Comparison of ENCODE assay signal across 1 cellular context in the genomic region with DNA sequence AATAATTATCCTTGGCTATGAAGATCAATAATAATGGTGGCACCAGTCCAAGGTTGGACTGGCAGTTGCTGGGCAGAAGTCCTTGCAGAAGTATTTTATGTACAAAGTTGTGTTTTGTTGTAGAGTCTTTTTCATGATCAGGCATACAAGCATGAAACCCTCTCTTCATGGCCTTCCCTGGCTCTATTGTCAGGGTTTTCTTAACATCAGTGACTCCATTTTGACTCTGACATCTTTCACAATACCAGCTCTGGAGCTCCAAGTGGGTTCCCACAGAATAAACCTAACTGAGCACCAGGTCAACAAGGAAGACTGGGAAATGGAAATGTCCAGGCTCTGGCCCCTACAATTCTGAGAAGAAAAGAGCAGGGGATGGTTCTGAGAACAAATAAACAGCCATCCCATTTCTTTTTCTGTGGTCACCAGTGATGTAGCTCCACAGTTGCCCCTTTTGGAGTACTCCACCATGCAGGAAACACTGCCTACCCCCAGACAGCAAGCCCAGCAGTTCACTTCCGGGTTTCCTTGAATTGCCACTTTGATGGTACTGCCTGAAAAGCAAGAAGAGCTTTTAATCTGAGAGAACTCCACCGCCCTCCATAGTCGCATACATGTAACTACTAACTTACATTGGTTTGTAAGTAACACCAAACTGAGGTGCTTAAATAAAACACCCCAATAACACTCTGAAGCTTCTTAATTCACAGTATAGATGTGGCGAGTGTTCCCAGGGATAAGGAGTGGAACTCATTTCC.
TF ChIP-seq lines count a peak whose summit lies in the region.

No MANE protein-coding gene starts in this region.

TF ChIP-seq in K562, 482 proteins besides CTCF, POLR2A, EP300 and RAD21 (continues in another document):
- TF ChIP-seq LEF1 (IDR thresholded peaks at IDR 0.05) (no peak), HDAC6 (IDR thresholded peaks at IDR 0.05; ENCODE audit: low read depth, low read length) (no peak), ZBED1 (IDR thresholded peaks at IDR 0.05) (no peak), NR4A1 (CRISPR knock-in tag; IDR thresholded peaks at IDR 0.05) (no peak), NR4A1 (tag; IDR thresholded peaks at IDR 0.05) (peak; percentile 82; the same call in 1 of the 2 replicates), RUNX1 (IDR thresholded peaks at IDR 0.05; ENCODE audit: low read depth) (no peak), PTTG1 (tag; IDR thresholded peaks at IDR 0.05; ENCODE audit: low read depth) (peak; percentile 76), MYNN (IDR thresholded peaks at IDR 0.05) (no peak), MYNN (CRISPR knock-in tag; IDR thresholded peaks at IDR 0.05) (no peak), ARNT (IDR thresholded peaks at IDR 0.05) (no peak), ZNF384 (IDR thresholded peaks at IDR 0.05; ENCODE audit: low read depth, low read length) (no peak), ZNF584 (CRISPR knock-in tag; IDR thresholded peaks at IDR 0.05; ENCODE audit: low read depth) (no peak), DDX20 (tag; IDR thresholded peaks at IDR 0.05; ENCODE audit: low read depth) (0 out of 2 replicates have a peak, but pooled peaks have one; percentile 56), U2AF1 (optimal IDR thresholded peaks at IDR 0.05; ENCODE audit: low read depth, low read length) (no peak), SNIP1 (IDR thresholded peaks at IDR 0.05; ENCODE audit: low read depth) (no peak), ZNF785 (CRISPR knock-in tag; IDR thresholded peaks at IDR 0.05) (no peak), PYGO2 (tag; IDR thresholded peaks at IDR 0.05) (0 out of 2 replicates have a peak, but pooled peaks have one; percentile 41), ZNF707 (CRISPR knock-in tag; conservative IDR thresholded peaks at IDR 0.05) (no peak), GATAD2A (IDR thresholded peaks at IDR 0.05) (no peak), HMG20A (CRISPR knock-in tag; conservative IDR thresholded peaks at IDR 0.05) (no peak), ZNF184 (CRISPR knock-in tag; IDR thresholded peaks at IDR 0.05) (no peak), POLR2H (tag; IDR thresholded peaks at IDR 0.05; ENCODE audit: low read depth) (no peak), ZNF311 (CRISPR knock-in tag; IDR thresholded peaks at IDR 0.05) (0 out of 2 replicates have a peak, but pooled peaks have one; percentile 31), POLR3G (IDR thresholded peaks at IDR 0.05; ENCODE audit: extremely low read depth, insufficient read length, insufficient replicate concordance) (no peak), CXXC5 (CRISPR knock-in tag; IDR thresholded peaks at IDR 0.05) (0 out of 2 replicates have a peak, but pooled peaks have one; percentile 23), GTF2A2 (tag; IDR thresholded peaks at IDR 0.05) (peak; percentile 66), FIP1L1 (IDR thresholded peaks at IDR 0.05; ENCODE audit: low read depth, low read length, poor library complexity, severe bottlenecking) (no peak), SOX6 (IDR thresholded peaks at IDR 0.05) (no peak), ZNF76 (CRISPR knock-in tag; IDR thresholded peaks at IDR 0.05; ENCODE audit: borderline replicate concordance) (no peak), ZNF589 (CRISPR knock-in tag; IDR thresholded peaks at IDR 0.05; ENCODE audit: low read depth) (no peak), NBN (IDR thresholded peaks at IDR 0.05; ENCODE audit: low read depth) (no peak), SMAD4 (CRISPR knock-in tag; conservative IDR thresholded peaks at IDR 0.05) (peak; percentile 50; the same call in 1 of the 2 replicates), ZNF717 (CRISPR knock-in tag; IDR thresholded peaks at IDR 0.05) (no peak), NFE2 (IDR thresholded peaks at IDR 0.05; ENCODE audit: low read depth) (no peak), ILF3 (IDR thresholded peaks at IDR 0.05; ENCODE audit: borderline replicate concordance) (no peak), HDGF (IDR thresholded peaks at IDR 0.05) (no peak), ZEB2 (IDR thresholded peaks at IDR 0.05) (no peak), NCOA2 (IDR thresholded peaks at IDR 0.05; ENCODE audit: partially characterized antibody in 2 of 2) (no peak), CSDE1 (IDR thresholded peaks at IDR 0.05) (no peak), CCAR2 (IDR thresholded peaks at IDR 0.05; ENCODE audit: low read depth, low read length) (no peak), GABPA (tag; conservative IDR thresholded peaks at IDR 0.05; ENCODE audit: low read depth) (0 out of 2 replicates have a peak, but pooled peaks have one; percentile 11), NR2C1 (IDR thresholded peaks at IDR 0.05) (peak; percentile 25; the same call in 1 of the 2 replicates), NR2C1 (tag; IDR thresholded peaks at IDR 0.05) (0 out of 2 replicates have a peak, but pooled peaks have one; percentile 46), ZNF75A (CRISPR knock-in tag; IDR thresholded peaks at IDR 0.05) (no peak), NR2C2 (CRISPR knock-in tag; IDR thresholded peaks at IDR 0.05) (no peak), NR2C2 (tag; IDR thresholded peaks at IDR 0.05) (peak; percentile 52), GABPB1 (CRISPR knock-in tag; IDR thresholded peaks at IDR 0.05) (no peak), JUNB (CRISPR knock-in tag; conservative IDR thresholded peaks at IDR 0.05) (no peak)
- TF ChIP-seq, protein P1, sequence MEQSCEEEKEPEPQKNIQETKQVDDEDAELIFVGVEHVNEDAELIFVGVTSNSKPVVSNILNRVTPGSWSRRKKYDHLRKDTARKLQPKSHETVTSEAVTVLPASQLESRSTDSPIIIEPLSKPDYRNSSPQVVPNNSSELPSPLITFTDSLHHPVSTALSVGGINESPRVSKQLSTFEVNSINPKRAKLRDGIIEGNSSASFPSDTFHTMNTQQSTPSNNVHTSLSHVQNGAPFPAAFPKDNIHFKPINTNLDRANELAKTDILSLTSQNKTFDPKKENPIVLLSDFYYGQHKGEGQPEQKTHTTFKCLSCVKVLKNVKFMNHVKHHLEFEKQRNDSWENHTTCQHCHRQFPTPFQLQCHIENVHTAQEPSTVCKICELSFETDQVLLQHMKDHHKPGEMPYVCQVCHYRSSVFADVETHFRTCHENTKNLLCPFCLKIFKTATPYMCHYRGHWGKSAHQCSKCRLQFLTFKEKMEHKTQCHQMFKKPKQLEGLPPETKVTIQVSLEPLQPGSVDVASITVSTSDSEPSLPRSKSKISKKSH (CRISPR knock-in tag; IDR thresholded peaks at IDR 0.05): no peak
- TF ChIP-seq, protein P2, sequence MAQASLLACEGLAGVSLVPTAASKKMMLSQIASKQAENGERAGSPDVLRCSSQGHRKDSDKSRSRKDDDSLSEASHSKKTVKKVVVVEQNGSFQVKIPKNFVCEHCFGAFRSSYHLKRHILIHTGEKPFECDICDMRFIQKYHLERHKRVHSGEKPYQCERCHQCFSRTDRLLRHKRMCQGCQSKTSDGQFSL (CRISPR knock-in tag; IDR thresholded peaks at IDR 0.05): no peak
- TF ChIP-seq, protein P2 (tag; IDR thresholded peaks at IDR 0.05): peak in 1 of 2 experiments; percentile 79; a peak in 2 of 4 replicates
- TF ChIP-seq, protein P3, sequence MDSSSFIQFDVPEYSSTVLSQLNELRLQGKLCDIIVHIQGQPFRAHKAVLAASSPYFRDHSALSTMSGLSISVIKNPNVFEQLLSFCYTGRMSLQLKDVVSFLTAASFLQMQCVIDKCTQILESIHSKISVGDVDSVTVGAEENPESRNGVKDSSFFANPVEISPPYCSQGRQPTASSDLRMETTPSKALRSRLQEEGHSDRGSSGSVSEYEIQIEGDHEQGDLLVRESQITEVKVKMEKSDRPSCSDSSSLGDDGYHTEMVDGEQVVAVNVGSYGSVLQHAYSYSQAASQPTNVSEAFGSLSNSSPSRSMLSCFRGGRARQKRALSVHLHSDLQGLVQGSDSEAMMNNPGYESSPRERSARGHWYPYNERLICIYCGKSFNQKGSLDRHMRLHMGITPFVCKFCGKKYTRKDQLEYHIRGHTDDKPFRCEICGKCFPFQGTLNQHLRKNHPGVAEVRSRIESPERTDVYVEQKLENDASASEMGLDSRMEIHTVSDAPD (CRISPR knock-in tag; IDR thresholded peaks at IDR 0.05): no peak
- TF ChIP-seq, protein P4, sequence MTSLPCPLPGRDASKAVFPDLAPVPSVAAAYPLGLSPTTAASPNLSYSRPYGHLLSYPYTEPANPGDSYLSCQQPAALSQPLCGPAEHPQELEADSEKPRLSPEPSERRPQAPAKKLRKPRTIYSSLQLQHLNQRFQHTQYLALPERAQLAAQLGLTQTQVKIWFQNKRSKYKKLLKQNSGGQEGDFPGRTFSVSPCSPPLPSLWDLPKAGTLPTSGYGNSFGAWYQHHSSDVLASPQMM (CRISPR knock-in tag; IDR thresholded peaks at IDR 0.05): no peak
- TF ChIP-seq, protein P5, sequence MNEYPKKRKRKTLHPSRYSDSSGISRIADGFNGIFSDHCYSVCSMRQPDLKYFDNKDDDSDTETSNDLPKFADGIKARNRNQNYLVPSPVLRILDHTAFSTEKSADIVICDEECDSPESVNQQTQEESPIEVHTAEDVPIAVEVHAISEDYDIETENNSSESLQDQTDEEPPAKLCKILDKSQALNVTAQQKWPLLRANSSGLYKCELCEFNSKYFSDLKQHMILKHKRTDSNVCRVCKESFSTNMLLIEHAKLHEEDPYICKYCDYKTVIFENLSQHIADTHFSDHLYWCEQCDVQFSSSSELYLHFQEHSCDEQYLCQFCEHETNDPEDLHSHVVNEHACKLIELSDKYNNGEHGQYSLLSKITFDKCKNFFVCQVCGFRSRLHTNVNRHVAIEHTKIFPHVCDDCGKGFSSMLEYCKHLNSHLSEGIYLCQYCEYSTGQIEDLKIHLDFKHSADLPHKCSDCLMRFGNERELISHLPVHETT (CRISPR knock-in tag; conservative IDR thresholded peaks at IDR 0.05 in 1 of 2, IDR thresholded peaks at IDR 0.05 in 1 of 2): peak in 1 of 2 experiments; percentile 47; a peak in 1 of 4 replicates
- TF ChIP-seq, protein P6, sequence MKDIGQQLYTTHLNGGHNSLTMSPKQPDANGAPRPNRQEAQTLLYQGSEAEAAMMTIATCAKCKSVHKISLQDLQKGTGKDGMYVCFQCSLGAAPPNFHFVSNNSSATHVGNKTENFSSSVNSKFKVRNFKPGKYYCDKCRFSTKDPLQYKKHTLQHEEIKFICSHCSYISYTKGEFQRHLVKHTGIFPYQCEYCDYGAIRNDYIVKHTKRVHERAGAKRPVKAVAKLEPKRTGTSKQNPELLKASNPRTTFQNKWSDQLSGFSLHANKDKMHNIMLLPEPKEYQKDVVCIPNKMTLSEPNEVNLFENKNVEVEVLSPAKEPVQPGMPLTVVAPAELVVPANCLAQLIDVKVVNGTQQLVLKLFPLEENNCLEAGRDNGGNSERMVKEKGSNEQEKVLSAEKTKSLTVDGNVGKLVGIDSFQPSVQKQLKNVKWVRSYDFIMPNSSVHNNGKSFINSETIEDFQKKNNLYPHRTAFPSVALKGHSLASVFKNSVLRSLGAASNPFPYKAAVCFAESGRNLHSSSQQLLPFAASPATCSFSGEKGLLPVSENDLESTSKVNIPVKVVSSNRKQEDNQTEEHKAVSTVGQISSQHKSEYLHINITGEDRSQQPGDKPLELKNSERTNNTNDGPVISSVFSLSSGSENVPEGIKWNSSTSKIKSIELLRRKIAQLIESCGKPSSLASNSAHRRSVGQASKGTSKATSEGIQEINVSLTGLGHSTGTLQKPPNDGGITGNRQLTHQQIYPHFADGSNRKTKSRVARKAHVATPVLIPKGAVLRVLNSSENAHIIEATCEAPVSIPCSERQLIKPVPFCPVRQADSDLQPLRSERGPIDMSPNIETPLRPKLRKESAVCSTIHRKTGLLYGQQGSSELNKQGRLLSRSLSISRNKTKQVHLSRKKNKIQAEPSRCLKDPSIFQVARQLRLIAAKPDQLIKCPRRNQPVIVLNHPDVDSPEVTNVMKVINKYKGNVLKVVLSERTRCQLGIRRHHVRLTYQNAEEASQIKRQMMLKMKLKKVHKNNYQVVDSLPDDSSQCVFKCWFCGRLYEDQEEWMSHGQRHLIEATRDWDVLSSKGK (CRISPR knock-in tag; IDR thresholded peaks at IDR 0.05): no peak
- TF ChIP-seq, protein P7, sequence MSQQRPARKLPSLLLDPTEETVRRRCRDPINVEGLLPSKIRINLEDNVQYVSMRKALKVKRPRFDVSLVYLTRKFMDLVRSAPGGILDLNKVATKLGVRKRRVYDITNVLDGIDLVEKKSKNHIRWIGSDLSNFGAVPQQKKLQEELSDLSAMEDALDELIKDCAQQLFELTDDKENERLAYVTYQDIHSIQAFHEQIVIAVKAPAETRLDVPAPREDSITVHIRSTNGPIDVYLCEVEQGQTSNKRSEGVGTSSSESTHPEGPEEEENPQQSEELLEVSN (IDR thresholded peaks at IDR 0.05; ENCODE audit: borderline replicate concordance in 1 of 2, extremely low read depth in 1 of 2, insufficient read depth in 1 of 2, insufficient read length in 1 of 2, low read depth in 1 of 2, low read length in 1 of 2, poor library complexity in 1 of 2, severe bottlenecking in 1 of 2): no peak
- TF ChIP-seq, protein P8, sequence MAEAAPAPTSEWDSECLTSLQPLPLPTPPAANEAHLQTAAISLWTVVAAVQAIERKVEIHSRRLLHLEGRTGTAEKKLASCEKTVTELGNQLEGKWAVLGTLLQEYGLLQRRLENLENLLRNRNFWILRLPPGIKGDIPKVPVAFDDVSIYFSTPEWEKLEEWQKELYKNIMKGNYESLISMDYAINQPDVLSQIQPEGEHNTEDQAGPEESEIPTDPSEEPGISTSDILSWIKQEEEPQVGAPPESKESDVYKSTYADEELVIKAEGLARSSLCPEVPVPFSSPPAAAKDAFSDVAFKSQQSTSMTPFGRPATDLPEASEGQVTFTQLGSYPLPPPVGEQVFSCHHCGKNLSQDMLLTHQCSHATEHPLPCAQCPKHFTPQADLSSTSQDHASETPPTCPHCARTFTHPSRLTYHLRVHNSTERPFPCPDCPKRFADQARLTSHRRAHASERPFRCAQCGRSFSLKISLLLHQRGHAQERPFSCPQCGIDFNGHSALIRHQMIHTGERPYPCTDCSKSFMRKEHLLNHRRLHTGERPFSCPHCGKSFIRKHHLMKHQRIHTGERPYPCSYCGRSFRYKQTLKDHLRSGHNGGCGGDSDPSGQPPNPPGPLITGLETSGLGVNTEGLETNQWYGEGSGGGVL (CRISPR knock-in tag; IDR thresholded peaks at IDR 0.05): no peak
- TF ChIP-seq, protein P9, sequence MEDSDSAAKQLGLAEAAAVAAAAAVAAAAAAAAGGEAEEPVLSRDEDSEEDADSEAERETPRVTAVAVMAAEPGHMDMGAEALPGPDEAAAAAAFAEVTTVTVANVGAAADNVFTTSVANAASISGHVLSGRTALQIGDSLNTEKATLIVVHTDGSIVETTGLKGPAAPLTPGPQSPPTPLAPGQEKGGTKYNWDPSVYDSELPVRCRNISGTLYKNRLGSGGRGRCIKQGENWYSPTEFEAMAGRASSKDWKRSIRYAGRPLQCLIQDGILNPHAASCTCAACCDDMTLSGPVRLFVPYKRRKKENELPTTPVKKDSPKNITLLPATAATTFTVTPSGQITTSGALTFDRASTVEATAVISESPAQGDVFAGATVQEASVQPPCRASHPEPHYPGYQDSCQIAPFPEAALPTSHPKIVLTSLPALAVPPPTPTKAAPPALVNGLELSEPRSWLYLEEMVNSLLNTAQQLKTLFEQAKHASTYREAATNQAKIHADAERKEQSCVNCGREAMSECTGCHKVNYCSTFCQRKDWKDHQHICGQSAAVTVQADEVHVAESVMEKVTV (CRISPR knock-in tag; IDR thresholded peaks at IDR 0.05): peak; percentile 22; the same call in 1 of the 2 replicates
